In genomic region chr9:130498298-130498917, GRCh38 we compare ENCODE assay signal across 16 cellular contexts. TPM values are rescaled to one million over a fixed set of nuclear protein-coding genes. Genes with fewer than 3 reads are reported as not detected.
A peak's percentile ranks its signal among the peaks of the same experiment; 100 is the strongest.
DNase-seq lines count a peak whose midpoint lies in the region; ATAC-seq and TF ChIP-seq lines count a peak whose summit lies in the region.
"Had no signal": no experiment of that assay in that cellular context is flagged by ENCODE, and none has a peak within 500 bp of the region (broad histone marks: within the 10 kb centered on the region; RNA-seq: fewer than 3 reads in every experiment).

No MANE protein-coding gene starts in this region.

- H3K9me3 ChIP-seq in Karpas-422 (ENCODE audit: low read length) (no peaks in the 10 kb centered on the region), right lobe of liver (no peaks in the 10 kb centered on the region)
- H3K9me3 ChIP-seq: gastrocnemius medialis had no signal

- no peak for TF ChIP-seq POLR2A in right lobe of liver (IDR thresholded peaks at IDR 0.05)

- 38% methylated on average over 5 of the region's 7 CpGs for WGBS in right lobe of liver (ENCODE audit: insufficient coverage, low coverage, low lambda C conversion rate, missing lambda C conversion rate)

- H3K27ac ChIP-seq in Karpas-422 (ENCODE audit: low read length) (no peak overlapping the region), right lobe of liver (peak overlapping the region; percentile 86 to 94 (median 92))
- H3K27ac ChIP-seq: gastrocnemius medialis had no signal

- H3K36me3 ChIP-seq in Karpas-422 (ENCODE audit: insufficient read depth, low read length) (no peaks in the 10 kb centered on the region), right lobe of liver (peaks cover 0 to 44% (median 9%) of the 10 kb centered on the region in 4 donors)

- no peak overlapping the region for H3K9ac ChIP-seq in Karpas-422 (ENCODE audit: low read length)

- no peak for TF ChIP-seq CTCF in right lobe of liver (IDR thresholded peaks at IDR 0.05)

- H4K20me1 ChIP-seq in Karpas-422 (ENCODE audit: insufficient read depth, low read depth, low read length): no peaks in the 10 kb centered on the region

- DNase-seq in NCI-H82 (lab: John Stamatoyannopoulos, UW) (peak; percentile 78), NCI-H82 treated with DMSO at 0.1 percent for 48 hours (lab: John Stamatoyannopoulos, UW; ENCODE audit: unreplicated experiment) (no peak), Karpas-422 (peak; percentile 70), SW480 (ENCODE audit: low spot score) (peak; percentile 14), right lobe of liver (peak; percentile 60 to 79 (median 78)), T-helper 9 cell (no peak), left ventricle myocardium superior (no peak), EL (no peak)
- DNase-seq: activated CD4-positive, alpha-beta T cell treated with anti-CD3 and anti-CD28 coated beads, Interleukin-2, amount 10 ng/mL, durations not matched to agents 7 days and 5 days; activated effector memory CD4-positive, alpha-beta T cell treated with Interleukin-2 at 50 U/mL for 16 hours; gastrocnemius medialis; kidney glomerular epithelial cell; NCI-H524 treated with DMSO at 0.1 percent for 48 hours; stimulated activated CD4-positive, alpha-beta T cell treated with anti-CD3 and anti-CD28 coated beads, Interleukin-2, amount 100 ng/mL, for 24 hours had no signal

- H3K4me1 ChIP-seq in Karpas-422 (ENCODE audit: low read length) (no peaks in the 10 kb centered on the region), right lobe of liver (peaks cover 0 to 52% (median 16%) of the 10 kb centered on the region in 4 donors)
- H3K4me1 ChIP-seq: gastrocnemius medialis had no signal

- no peak overlapping the region for H3K4me2 ChIP-seq in Karpas-422 (ENCODE audit: low read depth, low read length, poor library complexity, severe bottlenecking)
- H3K4me2 ChIP-seq: GM23338 had no signal

- intact Hi-C loops in right lobe of liver (cut with DNase I): no loop called here
- intact Hi-C loops in left ventricle myocardium superior (cut with micrococcal nuclease): no loop called here

- H3K27me3 ChIP-seq in Karpas-422 (ENCODE audit: low read length) (no peaks in the 10 kb centered on the region), right lobe of liver (no peaks in the 10 kb centered on the region)
- H3K27me3 ChIP-seq: gastrocnemius medialis had no signal

- H3K4me3 ChIP-seq in Karpas-422 (ENCODE audit: low read length) (no peak overlapping the region), right lobe of liver (no peak overlapping the region)
- H3K4me3 ChIP-seq: gastrocnemius medialis, GM23338 had no signal

- no peaks in the 10 kb centered on the region for H3K79me2 ChIP-seq in Karpas-422 (ENCODE audit: low read length)

- H2AFZ ChIP-seq in Karpas-422 (ENCODE audit: low read length): no peak overlapping the region
- H2AFZ ChIP-seq: GM23338 had no signal

- H3K9me2 ChIP-seq in Karpas-422 (replicated peaks; ENCODE audit: insufficient read depth, low read length): no peaks in the 10 kb centered on the region

- peak in 2 of 4 donors; percentile 1 to 5 for ATAC-seq in right lobe of liver
- no peak for ATAC-seq in left ventricle myocardium superior
- ATAC-seq: gastrocnemius medialis, GM23338, SK-N-SH treated with all-trans-retinoic acid at 6 μM for 48 hours had no signal

RNA-seq across cellular contexts. Expression of gene ASS1, which starts 53.6 kb away (rescaled TPM):
- total RNA-seq in Karpas-422 (2014; rRNA removed; shearing (Covaris generic); ENCODE audit: low replicate concordance): not detected in 2 replicates
- total RNA-seq in right lobe of liver (1,000 to 10,000 TPM in 3 of 6 experiments, 100 to 1,000 TPM in 3; 437 to 1,278 (median 1,014) TPM), left ventricle myocardium superior (65.5 TPM)

Comparison
In these comparisons a context has a peak if more than half of its experiments do, and no peak if none do; other contexts are left out.
1. DNase-seq: peak in NCI-H82 (single experiment), Karpas-422 (single experiment), SW480 (single experiment) and right lobe of liver (3 of 3); none in NCI-H82 treated with DMSO at 0.1 percent for 48 hours (single experiment), T-helper 9 cell (single experiment), left ventricle myocardium superior (single experiment) and EL (single experiment).
2. RNA of gene ASS1, which starts 53.6 kb away (total RNA-seq): 437 to 1,278 TPM in right lobe of liver and 65.5 TPM in left ventricle myocardium superior (single experiment); not detected in Karpas-422; every median in the first group is over 10 times any median in the second.